In the genomic region with DNA sequence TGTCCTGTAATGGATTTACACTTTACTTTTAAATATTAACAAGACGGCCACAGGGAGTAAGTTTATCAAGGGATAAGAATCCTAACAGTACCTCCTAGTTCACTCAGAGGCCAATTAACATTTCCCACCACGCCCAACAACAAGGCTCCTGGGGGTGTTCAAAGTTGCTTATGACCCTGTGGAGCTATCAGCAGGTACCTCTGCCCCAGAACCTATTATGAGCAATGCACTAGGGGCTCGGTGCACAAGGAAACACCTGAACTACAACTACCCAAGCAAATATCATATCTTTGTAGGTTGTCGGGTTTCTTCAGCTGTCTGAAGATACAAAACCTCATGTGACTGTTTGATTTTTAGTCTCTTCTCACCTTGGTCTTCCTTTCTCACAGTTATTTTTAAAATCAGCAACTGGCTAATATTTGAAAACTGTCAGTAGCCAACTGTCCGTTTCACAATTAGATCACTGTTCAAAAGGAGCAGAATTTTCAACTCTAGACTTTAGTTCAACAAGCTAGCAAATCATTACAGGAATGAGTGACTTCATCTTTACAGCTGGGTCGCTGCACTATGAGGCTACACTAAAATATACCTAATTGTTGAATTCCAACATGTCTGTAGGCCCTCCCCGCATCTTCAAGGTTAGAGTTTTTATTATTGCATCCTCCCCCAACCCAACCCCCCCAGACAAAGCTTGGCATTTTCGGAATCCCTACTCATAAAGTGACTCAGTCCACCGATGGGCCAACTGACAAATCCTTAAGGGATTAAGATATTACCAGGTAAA, we compare ENCODE assay signal across 9 cellular contexts. TPM values are rescaled to one million over a fixed set of nuclear protein-coding genes. Genes with fewer than 3 reads are reported as not detected.
A peak's percentile ranks its signal among the peaks of the same experiment; 100 is the strongest.
DNase-seq lines count a peak whose midpoint lies in the region; ATAC-seq and TF ChIP-seq lines count a peak whose summit lies in the region.
"Had no signal": no experiment of that assay in that cellular context is flagged by ENCODE, and none has a peak within 500 bp of the region (broad histone marks: within the 10 kb centered on the region; RNA-seq: fewer than 3 reads in every experiment).

No MANE protein-coding gene starts in this region.

- H3K27ac ChIP-seq in SU-DHL-6 (ENCODE audit: low read depth, low read length) = peak overlapping the region; percentile 75

- H3K4me3 ChIP-seq in SU-DHL-6 (ENCODE audit: insufficient read depth, low read length, poor library complexity, severe bottlenecking) = no peak overlapping the region

- no peak overlapping the region for H2AFZ ChIP-seq in SU-DHL-6 (ENCODE audit: low read depth, low read length, severe bottlenecking)

- H3K9me3 Mint-ChIP-seq in natural killer cell treated with Interleukin-12 subunit alpha and Interleukin-12 subunit beta and Interleukin-15 and Interleukin-18, amount 100 ng/mL, for 72 hours = no peaks in the 10 kb centered on the region

- H3K9me3 ChIP-seq in SU-DHL-6 (ENCODE audit: insufficient read depth, low read length) = no peaks in the 10 kb centered on the region

- H3K9me2 ChIP-seq in SU-DHL-6 (replicated peaks; ENCODE audit: insufficient read depth, low read length) = no peaks in the 10 kb centered on the region

- H3K4me1 Mint-ChIP-seq in natural killer cell treated with Interleukin-12 subunit alpha and Interleukin-12 subunit beta and Interleukin-15 and Interleukin-18, amount 100 ng/mL, for 72 hours (ENCODE audit: low read depth in 2 of 2) = peaks cover 76 to 82% of the 10 kb centered on the region in 2 donors

- H3K36me3 ChIP-seq in SU-DHL-6 (ENCODE audit: low read length) = no peaks in the 10 kb centered on the region

- H3K27ac Mint-ChIP-seq in natural killer cell treated with Interleukin-12 subunit alpha and Interleukin-12 subunit beta and Interleukin-15 and Interleukin-18, amount 100 ng/mL, for 72 hours = peak overlapping the region; percentile 95 to 97

- no peaks in the 10 kb centered on the region for H3K27me3 Mint-ChIP-seq in natural killer cell treated with Interleukin-12 subunit alpha and Interleukin-12 subunit beta and Interleukin-15 and Interleukin-18, amount 100 ng/mL, for 72 hours

- H3K27me3 ChIP-seq in SU-DHL-6 (ENCODE audit: low read length) = no peaks in the 10 kb centered on the region

- H3K4me3 Mint-ChIP-seq in natural killer cell treated with Interleukin-12 subunit alpha and Interleukin-12 subunit beta and Interleukin-15 and Interleukin-18, amount 100 ng/mL, for 72 hours = peak overlapping the region; percentile 82

- H4K20me1 ChIP-seq in SU-DHL-6 (ENCODE audit: low read depth, low read length) = 0 out of 2 replicates have a peak, but pooled peaks cover 3% of the 10 kb centered on the region

- TF ChIP-seq CTCF in SU-DHL-6 (IDR thresholded peaks at IDR 0.05; ENCODE audit: insufficient read depth, low read length, poor library complexity, severe bottlenecking) = no peak

- peaks cover 99% of the 10 kb centered on the region for H3K79me2 ChIP-seq in SU-DHL-6 (ENCODE audit: insufficient read depth, low read length)

- H3K9ac ChIP-seq in SU-DHL-6 (ENCODE audit: low read length) = peak overlapping the region; percentile 22; the same call in 1 of the 2 replicates

- H3K36me3 Mint-ChIP-seq in natural killer cell treated with Interleukin-12 subunit alpha and Interleukin-12 subunit beta and Interleukin-15 and Interleukin-18, amount 100 ng/mL, for 72 hours = no peaks in the 10 kb centered on the region

- H3K4me2 ChIP-seq in SU-DHL-6 (ENCODE audit: low read depth, low read length, poor library complexity, severe bottlenecking) = peak overlapping the region; percentile 50

- peaks cover 62% of the 10 kb centered on the region for H3F3A ChIP-seq in SU-DHL-6 (ENCODE audit: insufficient read depth)

- no peak for DNase-seq in natural killer cell treated with Interleukin-12 subunit alpha and Interleukin-12 subunit beta and Interleukin-15 and Interleukin-18, amount 100 ng/mL, for 72 hours (ENCODE audit: low spot score)
- no peak for DNase-seq in GM19240 (ENCODE audit: insufficient read length, low spot score)
- no peak for DNase-seq in hypothalamus (lab: John Stamatoyannopoulos, UW)
- DNase-seq in HuH-7 (ENCODE audit: low spot score) = no peak
- no peak for DNase-seq in GM19238 (ENCODE audit: insufficient read length, low spot score)
- DNase-seq: activated CD4-positive, alpha-beta T cell treated with anti-CD3 and anti-CD28 coated beads, Interleukin-2, amount 50 U/mL, for 1 hour had no signal

- ATAC-seq in GM18502 (IDR thresholded peaks at IDR 0.05; ENCODE audit: poor library complexity, unreplicated experiment) (peak; percentile 31), HG02759 (IDR thresholded peaks at IDR 0.05; ENCODE audit: unreplicated experiment) (peak; percentile 48)
- ATAC-seq in natural killer cell treated with Interleukin-12 subunit alpha and Interleukin-12 subunit beta and Interleukin-15 and Interleukin-18, amount 100 ng/mL, for 72 hours = peak in 1 of 2 donors; percentile 44

RNA-seq across cellular contexts. Expression of gene B4GALT5, which starts 38.1 kb away (rescaled TPM):
- 10 to 100 TPM; 62.1 to 74.9 TPM for total RNA-seq in natural killer cell treated with Interleukin-12 subunit alpha and Interleukin-12 subunit beta and Interleukin-15 and Interleukin-18, amount 100 ng/mL, for 72 hours
